Comparison of ENCODE assay signal across 34 cellular contexts in genomic region chr10:16529853-16530252, GRCh38. TPM values are rescaled to one million over a fixed set of nuclear protein-coding genes. Genes with fewer than 3 reads are reported as not detected.
"Had no signal": no experiment of that assay in that cellular context is flagged by ENCODE, and none has a peak within 500 bp of the region (broad histone marks: within the 10 kb centered on the region; RNA-seq: fewer than 3 reads in every experiment).

No MANE protein-coding gene starts in this region.

- H3K27ac ChIP-seq: body of pancreas, brain microvascular endothelial cell, breast epithelium, VCaP had no signal

- H3K9me3 ChIP-seq: body of pancreas, breast epithelium had no signal

- DNase-seq: activated B cell treated with CpG ODN at 0.5 μM for 24 hours; activated CD4-positive, alpha-beta memory T cell treated with anti-CD3 and anti-CD28 coated beads for 36 hours; activated CD4-positive, alpha-beta T cell treated with anti-CD3 and anti-CD28 coated beads for 4 hours; activated CD4-positive, alpha-beta T cell treated with anti-CD3 and anti-CD28 coated beads, Interleukin-2, amount 10 ng/mL, durations not matched to agents 24 days and 14 days; activated CD4-positive, alpha-beta T cell treated with anti-CD3 and anti-CD28 coated beads, Interleukin-2, amount 50 U/mL, for 1 hour; activated CD4-positive, alpha-beta T cell treated with anti-CD3 and anti-CD28 coated beads, Interleukin-2, amount 50 U/mL, for 4 hours; activated CD4-positive, CD25-positive, alpha-beta regulatory T cell treated with anti-CD3 and anti-CD28 coated beads, Interleukin-2, amount 50 U/mL, for 72 hours; activated CD8-positive, alpha-beta memory T cell treated with anti-CD3 and anti-CD28 coated beads, Interleukin-2, amount 50 U/mL, for 4 hours; activated CD8-positive, alpha-beta T cell treated with anti-CD3 and anti-CD28 coated beads for 36 hours; activated effector memory CD4-positive, alpha-beta T cell treated with anti-CD3 and anti-CD28 coated beads, Interleukin-2, amount 50 U/mL, for 16 hours; activated gamma-delta T cell treated with Interleukin-2 at 50 U/mL for 16 hours; activated naive CD4-positive, alpha-beta T cell; activated naive CD4-positive, alpha-beta T cell treated with anti-CD3 and anti-CD28 coated beads, Interleukin-2, amount 10 ng/mL, durations not matched to agents 7 days and 5 days; activated naive CD8-positive, alpha-beta T cell treated with anti-CD3 and anti-CD28 coated beads, Interleukin-2, amount 10 ng/mL, durations not matched to agents 7 days and 5 days; activated naive CD8-positive, alpha-beta T cell treated with anti-CD3 and anti-CD28 coated beads, Interleukin-2, amount 50 U/mL, for 24 hours; activated T-cell treated with anti-CD3 and anti-CD28 coated beads for 4 hours; activated T-cell treated with anti-CD3 and anti-CD28 coated beads, Interleukin-2, amount 50 U/mL, for 1 hour; activated T-cell treated with anti-CD3 and anti-CD28 coated beads, Interleukin-2, amount 50 U/mL, for 4 hours; activated T-cell treated with anti-CD3 and anti-CD28 coated beads, Interleukin-2, amount 50 U/mL, for 72 hours; aorta; body of pancreas; brain microvascular endothelial cell; caudate nucleus; cerebellar nuclear complex; T-helper 1 cell; T-helper 9 cell had no signal

- H3K4me1 ChIP-seq: body of pancreas, breast epithelium had no signal

- ATAC-seq: activated CD8-positive, alpha-beta T cell treated with anti-CD3 and anti-CD28 coated beads for 36 hours; activated naive CD8-positive, alpha-beta T cell treated with anti-CD3 and anti-CD28 coated beads, Interleukin-2, amount 50 U/mL, for 24 hours; activated T-cell treated with anti-CD3 and anti-CD28 coated beads, Interleukin-2, amount 50 U/mL, for 4 hours; activated T-cell treated with anti-CD3 and anti-CD28 coated beads, Interleukin-2, amount 50 U/mL, for 72 hours; activated T-helper 17 cell treated with anti-CD3 and anti-CD28 coated beads, Interleukin-2, amount 50 U/mL, for 72 hours; body of pancreas had no signal

- H3K27me3 ChIP-seq: body of pancreas, breast epithelium had no signal

- FAIRE-seq: astrocyte, TTC549 had no signal

- H3K4me3 ChIP-seq: body of pancreas, breast epithelium had no signal

- H3K36me3 ChIP-seq: brain microvascular endothelial cell, breast epithelium had no signal

RNA-seq across cellular contexts. Expression of gene C1QL3, which starts 8.2 kb away (rescaled TPM):
- total RNA-seq: activated B cell treated with CpG ODN at 0.5 μM for 24 hours; activated CD4-positive, alpha-beta memory T cell treated with anti-CD3 and anti-CD28 coated beads for 36 hours; activated CD4-positive, alpha-beta T cell treated with anti-CD3 and anti-CD28 coated beads, Interleukin-2, amount 10 ng/mL, durations not matched to agents 24 days and 14 days; activated naive CD8-positive, alpha-beta T cell treated with anti-CD3 and anti-CD28 coated beads, Interleukin-2, amount 10 ng/mL, durations not matched to agents 7 days and 5 days; activated T-cell treated with anti-CD3 and anti-CD28 coated beads, Interleukin-2, amount 50 U/mL, for 4 hours; activated T-helper 1 cell treated with anti-CD3 and anti-CD28 coated beads, Interleukin-12 subunit alpha, Interleukin-12 subunit beta, Interleukin-2, Interleukin-4 antibody, amounts not matched to agents 30 ng/mL and 10 ng/mL and 1 ng/mL, durations not matched to agents 14 hours and 24 hours and 36 hours; aorta; body of pancreas; breast epithelium; chondrocyte had no signal
- polyA plus RNA-seq: adipose tissue had no signal
